14 cellular contexts compared by ENCODE assay signal in the genomic region with DNA sequence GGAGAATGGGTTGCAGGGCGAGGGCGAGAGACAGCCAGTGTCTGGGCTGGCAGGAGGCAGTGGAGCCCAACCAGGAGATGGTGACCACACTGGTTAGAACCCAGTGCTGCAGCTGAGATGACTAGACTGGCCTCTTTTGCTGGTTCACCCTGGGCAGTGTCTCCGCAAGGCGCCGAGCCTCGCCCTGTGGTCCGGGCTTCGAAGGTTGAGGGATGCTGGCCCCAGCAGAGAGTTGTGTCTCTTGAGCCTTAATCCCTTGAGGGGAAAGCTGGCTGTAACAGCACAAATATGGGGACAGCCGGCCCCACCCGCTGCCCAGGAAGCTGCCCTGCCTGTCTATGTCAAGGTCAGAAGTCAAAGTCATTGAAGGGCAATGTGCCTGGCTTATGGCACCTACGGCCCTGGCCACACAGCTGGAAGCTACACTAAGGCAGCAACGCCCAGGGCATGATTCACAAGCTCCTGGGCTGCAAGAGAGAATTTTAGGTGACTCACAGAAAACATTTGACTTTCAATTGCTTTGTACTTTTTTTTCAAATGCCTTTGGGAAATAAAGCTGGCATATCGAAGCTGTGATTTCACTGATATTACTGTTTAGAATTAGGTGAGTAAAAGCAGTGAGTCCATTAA. TPM values are rescaled to one million over a fixed set of nuclear protein-coding genes. Genes with fewer than 3 reads are reported as not detected.
DNase-seq lines count a peak whose midpoint lies in the region; ATAC-seq, FAIRE-seq and TF ChIP-seq lines count a peak whose summit lies in the region.
"Had no signal": no experiment of that assay in that cellular context is flagged by ENCODE, and none has a peak within 500 bp of the region (broad histone marks: within the 10 kb centered on the region; RNA-seq: fewer than 3 reads in every experiment).

No MANE protein-coding gene starts in this region.

- H3K27me3 Mint-ChIP-seq in activated T-cell treated with anti-CD3 and anti-CD28 coated beads, Interleukin-2, amount 50 U/mL, for 24 hours = peaks cover 45% of the 10 kb centered on the region

- no peak overlapping the region for H4K5ac ChIP-seq in IMR-90 (ENCODE audit: low read depth, low read length)

- POLR2A ChIA-PET in IMR-90 (lab: Charles Lee; ENCODE audit: unreplicated experiment) = no interaction called here
- POLR2A ChIA-PET in HepG2 (lab: Yijun Ruan, JAX) = no interaction called here

- no peak overlapping the region for H4K91ac ChIP-seq in IMR-90 (ENCODE audit: insufficient read depth, low read depth, low read length)

- no peak overlapping the region for H3K27ac Mint-ChIP-seq in activated T-cell treated with anti-CD3 and anti-CD28 coated beads, Interleukin-2, amount 50 U/mL, for 24 hours
- H3K27ac Mint-ChIP-seq: activated CD8-positive, alpha-beta T cell treated with anti-CD3 and anti-CD28 coated beads for 36 hours had no signal

- H3K79me2 ChIP-seq in HepG2 (ENCODE audit: insufficient read depth, low read length) = no peaks in the 10 kb centered on the region

- H4K8ac ChIP-seq in IMR-90 (ENCODE audit: low read depth in 2 of 2, low read length in 2 of 2) = no peak overlapping the region

- no peak overlapping the region for H3K18ac ChIP-seq in IMR-90 (ENCODE audit: low read depth, low read length)

- ATAC-seq in IMR-90 (ENCODE audit: low read depth) (peak; percentile 88), HepG2 (no peak; the same call in 2 of the 3 replicates), HG03520 (IDR thresholded peaks at IDR 0.05; ENCODE audit: unreplicated experiment) (no peak)
- ATAC-seq: activated CD8-positive, alpha-beta T cell treated with anti-CD3 and anti-CD28 coated beads for 36 hours; body of pancreas had no signal

- H4K20me1 ChIP-seq in IMR-90 (ENCODE audit: insufficient read depth, low read length) (no peaks in the 10 kb centered on the region), HepG2 (ENCODE audit: insufficient read depth, low read length) (no peaks in the 10 kb centered on the region)

- H2AK5ac ChIP-seq in IMR-90 (ENCODE audit: low read depth, low read length) = no peak overlapping the region

- H3K79me1 ChIP-seq in IMR-90 (ENCODE audit: low read depth in 1 of 2, low read length in 2 of 2) = no peaks in the 10 kb centered on the region

- DNase-seq in AG10803 (ENCODE audit: low read depth) (peak; percentile 72), IMR-90 (peak; percentile 72), brain microvascular endothelial cell (peak; percentile 68), HepG2 (ENCODE audit: low spot score) (peak; percentile 34), erythroblast (lab: John Stamatoyannopoulos, UW) (no peak)
- DNase-seq in activated T-cell treated with anti-CD3 and anti-CD28 coated beads, Interleukin-2, amount 50 U/mL, for 24 hours = no peak
- no peak for DNase-seq in stimulated activated naive CD4-positive, alpha-beta T cell (lab: John Stamatoyannopoulos, UW)
- DNase-seq: activated CD8-positive, alpha-beta T cell treated with anti-CD3 and anti-CD28 coated beads for 36 hours; body of pancreas; NCI-H1105 treated with DMSO at 0.1 percent for 48 hours; SIG-M5 had no signal

- H3K9me3 ChIP-seq in IMR-90 (ENCODE audit: control insufficient read depth, insufficient read depth, low read length) = peaks cover 7% of the 10 kb centered on the region
- peaks cover 8% of the 10 kb centered on the region; the same call in 1 of the 2 replicates for H3K9me3 ChIP-seq in HepG2 (ENCODE audit: low read length)

- H2BK5ac ChIP-seq in IMR-90 (ENCODE audit: low read depth, low read length, poor library complexity, severe bottlenecking) = no peak overlapping the region

- CTCF ChIA-PET in IMR-90 (lab: Yijun Ruan, JAX) (interaction anchor here (0.6 to 0.7 kb wide), 2 partner anchors 221 to 409 kb away, joined by 3 read pairs; no protein-coding TSS in a partner anchor), HepG2 (lab: Yijun Ruan, JAX; ENCODE audit: low intra/inter-chr PET ratio, low total read pairs) (no interaction called here)

- H3K9me3 Mint-ChIP-seq in activated T-cell treated with anti-CD3 and anti-CD28 coated beads, Interleukin-2, amount 50 U/mL, for 24 hours = peaks cover 4% of the 10 kb centered on the region

- no peaks in the 10 kb centered on the region for H3K9me1 ChIP-seq in IMR-90 (ENCODE audit: insufficient read depth, low read length)

- dilution Hi-C loops in IMR-90 (cut with HindIII; ENCODE audit: low sequenced_read_pairs, unreplicated experiment) = no loop called here

- no peak overlapping the region for H2BK20ac ChIP-seq in IMR-90 (ENCODE audit: low read depth, low read length)

- H2BK15ac ChIP-seq in IMR-90 (ENCODE audit: low read depth, low read length) = no peak overlapping the region

- in situ Hi-C loops in IMR-90 (cut with MboI; ENCODE audit: low sequenced_read_pairs) (no loop called here), brain microvascular endothelial cell (cut with HindIII; ENCODE audit: low pct_ligation_motif_present, low sequenced_read_pairs) (no loop called here), HepG2 (cut with HindIII; ENCODE audit: extremely low pct_ligation_motif_present, low pct_unique_long_range_greater_than_20kb) (loop anchor here (10.0 kb wide), 1 partner anchor 497 kb away; no protein-coding TSS in a partner anchor)

- no peak overlapping the region for H3K4me3 ChIP-seq in AG10803 (ENCODE audit: low read length)
- no peak overlapping the region for H3K4me3 ChIP-seq in IMR-90 (ENCODE audit: insufficient read depth, low read depth, low read length)
- H3K4me3 ChIP-seq in brain microvascular endothelial cell (ENCODE audit: low read depth, low read length) = no peak overlapping the region
- H3K4me3 ChIP-seq in HepG2 (replicated peaks in 1 of 3; ENCODE audit: insufficient read depth in 1 of 3, low read depth in 2 of 3, low read length in 3 of 3) = no peak overlapping the region
- H3K4me3 ChIP-seq: body of pancreas had no signal

- H3K4me1 ChIP-seq in IMR-90 (ENCODE audit: control insufficient read depth, insufficient read depth, low read length) = peaks cover 6% of the 10 kb centered on the region; the same call in 1 of the 2 replicates
- peaks cover 10% of the 10 kb centered on the region for H3K4me1 ChIP-seq in HepG2 (ENCODE audit: insufficient read depth, low read length)
- H3K4me1 ChIP-seq: body of pancreas had no signal

- TF ChIP-seq POLR2A in IMR-90 (IDR thresholded peaks at IDR 0.05; ENCODE audit: low read depth, low read length) (no peak), HepG2 (IDR thresholded peaks at IDR 0.05; ENCODE audit: insufficient read depth in 1 of 2, low read depth in 2 of 2, low read length in 2 of 2) (no peak), erythroblast (IDR thresholded peaks at IDR 0.05; ENCODE audit: low read length) (no peak)

- TF ChIP-seq RAD21 in IMR-90 (IDR thresholded peaks at IDR 0.05; ENCODE audit: low read length) (no peak), HepG2 (CRISPR knock-in tag; IDR thresholded peaks at IDR 0.05) (no peak)

- no peak overlapping the region for H3K56ac ChIP-seq in IMR-90 (ENCODE audit: extremely low read depth, insufficient read depth, low read length)

- BruUV-seq in IMR-90 (replicated peaks; lab: Mats Ljungman, UMichigan) (no TSS peak), HepG2 (replicated peaks; lab: Mats Ljungman, UMichigan) (no TSS peak)

- no peak overlapping the region for H2AK9ac ChIP-seq in IMR-90 (replicated peaks; ENCODE audit: low read depth, low read length, poor library complexity)

- no peak overlapping the region for H3K4me3 Mint-ChIP-seq in activated T-cell treated with anti-CD3 and anti-CD28 coated beads, Interleukin-2, amount 50 U/mL, for 24 hours
- H3K4me3 Mint-ChIP-seq: activated CD8-positive, alpha-beta T cell treated with anti-CD3 and anti-CD28 coated beads for 36 hours had no signal

- H3K36me3 ChIP-seq in IMR-90 (ENCODE audit: control insufficient read depth, insufficient read depth, low read length) (no peaks in the 10 kb centered on the region), brain microvascular endothelial cell (replicated peaks) (no peaks in the 10 kb centered on the region), HepG2 (replicated peaks in 1 of 2; ENCODE audit: control insufficient read depth in 1 of 2, insufficient read depth in 2 of 2, low read length in 2 of 2) (no peaks in the 10 kb centered on the region)

- no peak for FAIRE-seq in HepG2 (lab: Jason Lieb, UNC)
- FAIRE-seq: D721Med had no signal

- no peak overlapping the region for H2BK120ac ChIP-seq in IMR-90 (ENCODE audit: low read depth, low read length)

- 46% methylated on average over 4 of the region's 13 CpGs; no CpG with 5 or more reads in 1 of the 2 experiments for WGBS in IMR-90 (ENCODE audit: extremely low coverage in 2 of 2, insufficient read length in 1 of 2), 2 experiments
- 27% methylated on average over 5 of the region's 13 CpGs for WGBS in HepG2 (ENCODE audit: low lambda C conversion rate)

- H3K27me3 ChIP-seq in IMR-90 (ENCODE audit: control insufficient read depth, insufficient read depth, low read length) (peaks cover 40% of the 10 kb centered on the region), brain microvascular endothelial cell (replicated peaks) (no peaks in the 10 kb centered on the region), HepG2 (ENCODE audit: control insufficient read depth in 1 of 2, insufficient read depth in 2 of 2, low read length in 2 of 2) (peaks cover 0 to 20% of the 10 kb centered on the region in 2 experiments; a peak in 4 of 5 replicates)
- H3K27me3 ChIP-seq: body of pancreas had no signal

- TF ChIP-seq EP300 in HepG2 (IDR thresholded peaks at IDR 0.05; ENCODE audit: low read depth in 2 of 2, low read length in 2 of 2) (no peak), HepG2 (CRISPR knock-in tag; IDR thresholded peaks at IDR 0.05; ENCODE audit: borderline replicate concordance) (no peak)

- H3K4ac ChIP-seq in IMR-90 (ENCODE audit: low read depth, low read length) = no peak overlapping the region

- no peak overlapping the region for H3K23ac ChIP-seq in IMR-90 (ENCODE audit: low read depth, low read length)

- TF ChIP-seq CTCF in AG10803 (conservative IDR thresholded peaks at IDR 0.05; ENCODE audit: low read length) = no peak
- TF ChIP-seq CTCF in IMR-90 (conservative IDR thresholded peaks at IDR 0.05; ENCODE audit: low read depth, low read length) = no peak
- no peak for TF ChIP-seq CTCF in brain microvascular endothelial cell (IDR thresholded peaks at IDR 0.05; ENCODE audit: low read depth, low read length, missing control alignments)
- TF ChIP-seq CTCF in HepG2 (CRISPR knock-in tag; IDR thresholded peaks at IDR 0.05) = no peak

- H3K36me3 Mint-ChIP-seq in activated T-cell treated with anti-CD3 and anti-CD28 coated beads, Interleukin-2, amount 50 U/mL, for 24 hours (ENCODE audit: low read depth) = no peaks in the 10 kb centered on the region

- H3K14ac ChIP-seq in IMR-90 (replicated peaks; ENCODE audit: low read depth, low read length) = no peak overlapping the region

- intact Hi-C loops in IMR-90 (cut with micrococcal nuclease) (loop anchor here (2.0 kb wide), 1 partner anchor 495 kb away; no protein-coding TSS in a partner anchor), HepG2 (cut with micrococcal nuclease; ENCODE audit: unreplicated experiment) (loop anchor here (5.0 kb wide), 1 partner anchor 219 kb away; the partner anchor contains the start of gene ATP6V0E1)

- peak overlapping the region; percentile 57 for H2AFZ ChIP-seq in IMR-90 (replicated peaks; ENCODE audit: low read length, poor library complexity)
- H2AFZ ChIP-seq in HepG2 (ENCODE audit: low read length) = no peak overlapping the region

- H3K9ac ChIP-seq in IMR-90 (ENCODE audit: low read depth, low read length) (no peak overlapping the region), HepG2 (ENCODE audit: insufficient read depth, low read depth, low read length) (no peak overlapping the region)

- H3K4me1 Mint-ChIP-seq in activated T-cell treated with anti-CD3 and anti-CD28 coated beads, Interleukin-2, amount 50 U/mL, for 24 hours (ENCODE audit: low read depth) = no peaks in the 10 kb centered on the region

- H3K27ac ChIP-seq in IMR-90 (ENCODE audit: insufficient read depth, low read length) (no peak overlapping the region), brain microvascular endothelial cell (no peak overlapping the region), HepG2 (ENCODE audit: extremely low read length, insufficient read depth, low read length) (no peak overlapping the region)
- H3K27ac ChIP-seq: body of pancreas had no signal

- no peak overlapping the region for H3K4me2 ChIP-seq in IMR-90 (ENCODE audit: low read depth, low read length)
- no peak overlapping the region for H3K4me2 ChIP-seq in HepG2 (ENCODE audit: low read depth, low read length)

RNA-seq across cellular contexts. Expression of gene NKX2-5, which starts 33.3 kb away (rescaled TPM):
- total RNA-seq in IMR-90 (2012; rRNA removed) = not detected in 2 replicates
- polyA plus RNA-seq in IMR-90 (2012; rRNA removed) = not detected in 2 replicates
- polyA plus RNA-seq in IMR-90 (2012; cell fraction: cytosol; rRNA removed) = not detected in 2 replicates
- polyA plus RNA-seq in IMR-90 (2012; cell fraction: nucleus; rRNA removed; ENCODE audit: low replicate concordance) = 0.03 and 0.05 TPM in 2 replicates
- 0.49 and 0.93 TPM in 2 replicates for total RNA-seq in HepG2 (2016; rRNA removed; fragmentation: Illumina TruSeq; extraction: Trizol)
- 0.44 and 1.3 TPM in 2 replicates for total RNA-seq in HepG2 (2016; cell fraction: cytosol; rRNA removed; fragmentation: Illumina TruSeq; extraction: Trizol; ENCODE audit: low read depth)
- 0.21 and 0.84 TPM in 2 replicates for total RNA-seq in HepG2 (2016; cell fraction: insoluble cytoplasmic fraction; rRNA removed; fragmentation: Illumina TruSeq; extraction: Trizol)
- 1.3 and 1.5 TPM in 2 replicates for total RNA-seq in HepG2 (2016; cell fraction: membrane; rRNA removed; fragmentation: Illumina TruSeq; extraction: Trizol)
- total RNA-seq in HepG2 (2016; cell fraction: nucleus; rRNA removed; fragmentation: Illumina TruSeq; extraction: Trizol) = 0.56 and 0.59 TPM in 2 replicates
- polyA plus RNA-seq in HepG2 (2011; rRNA removed) = 0.53 and 0.59 TPM in 2 replicates
- 0.51 and 1.1 TPM in 2 replicates for polyA plus RNA-seq in HepG2 (2011; cell fraction: cytosol; rRNA removed)
- 0.71 and 1.1 TPM in 2 replicates for polyA plus RNA-seq in HepG2 (2011; cell fraction: nucleus; rRNA removed)
- polyA plus RNA-seq in HepG2 (2012) = 0.76 and 2.3 TPM in 2 replicates
- 1.3 TPM in 2 replicates for polyA plus RNA-seq in HepG2 (2016; cell fraction: cytosol; fragmentation: Illumina TruSeq; extraction: Trizol; ENCODE audit: low read depth)
- polyA plus RNA-seq in HepG2 (2016; cell fraction: insoluble cytoplasmic fraction; fragmentation: Illumina TruSeq; extraction: Trizol; ENCODE audit: low read depth) = 0.97 and 1.0 TPM in 2 replicates
- 1.5 and 1.9 TPM in 2 replicates for polyA plus RNA-seq in HepG2 (2016; cell fraction: membrane; fragmentation: Illumina TruSeq; extraction: Trizol; ENCODE audit: low read depth)
- 0.95 and 1.3 TPM in 2 replicates for polyA plus RNA-seq in HepG2 (2016; cell fraction: nucleus; fragmentation: Illumina TruSeq; extraction: Trizol; ENCODE audit: insufficient read depth, low read depth)
- 0.32 TPM in 1 of 2 replicates, not detected in the other for polyA minus RNA-seq in HepG2 (2011; rRNA and poly(A)+ RNA removed; ENCODE audit: low replicate concordance)
- polyA minus RNA-seq in HepG2 (2011; cell fraction: cytosol; rRNA and poly(A)+ RNA removed) = 0.35 TPM in 1 of 2 replicates, not detected in the other
- polyA minus RNA-seq in HepG2 (2011; cell fraction: nucleus; rRNA and poly(A)+ RNA removed) = not detected in 2 replicates
- total RNA-seq: body of pancreas, mucosa of gallbladder had no signal

RNA-seq across cellular contexts. Expression of gene BNIP1, which starts 57.4 kb away (rescaled TPM):
- total RNA-seq in IMR-90 (2012; rRNA removed) (29.2 and 35.3 TPM in 2 replicates), HepG2 (2016; rRNA removed; fragmentation: Illumina TruSeq; extraction: Trizol) (16.9 and 20.6 TPM in 2 replicates)
- polyA plus RNA-seq in IMR-90 (2012; rRNA removed) (24.3 and 25.8 TPM in 2 replicates), HepG2 (2011; rRNA removed) (10.0 and 13.2 TPM in 2 replicates)
- 11.8 and 21.7 TPM in 2 replicates for polyA plus RNA-seq in IMR-90 (2012; cell fraction: cytosol; rRNA removed)
- 12.6 and 27.2 TPM in 2 replicates for polyA plus RNA-seq in IMR-90 (2012; cell fraction: nucleus; rRNA removed; ENCODE audit: low replicate concordance)
- total RNA-seq in HepG2 (2016; cell fraction: cytosol; rRNA removed; fragmentation: Illumina TruSeq; extraction: Trizol; ENCODE audit: low read depth) = 14.5 and 15.0 TPM in 2 replicates
- total RNA-seq in HepG2 (2016; cell fraction: insoluble cytoplasmic fraction; rRNA removed; fragmentation: Illumina TruSeq; extraction: Trizol) = 16.1 and 18.2 TPM in 2 replicates
- 13.7 and 13.8 TPM in 2 replicates for total RNA-seq in HepG2 (2016; cell fraction: membrane; rRNA removed; fragmentation: Illumina TruSeq; extraction: Trizol)
- 7.5 and 9.4 TPM in 2 replicates for total RNA-seq in HepG2 (2016; cell fraction: nucleus; rRNA removed; fragmentation: Illumina TruSeq; extraction: Trizol)
- polyA plus RNA-seq in HepG2 (2011; cell fraction: cytosol; rRNA removed) = 10.5 and 11.6 TPM in 2 replicates
- polyA plus RNA-seq in HepG2 (2011; cell fraction: nucleus; rRNA removed) = 6.0 and 6.5 TPM in 2 replicates
- 7.3 and 9.3 TPM in 2 replicates for polyA plus RNA-seq in HepG2 (2012)
- 6.4 and 6.5 TPM in 2 replicates for polyA plus RNA-seq in HepG2 (2016; cell fraction: cytosol; fragmentation: Illumina TruSeq; extraction: Trizol; ENCODE audit: low read depth)
- polyA plus RNA-seq in HepG2 (2016; cell fraction: insoluble cytoplasmic fraction; fragmentation: Illumina TruSeq; extraction: Trizol; ENCODE audit: low read depth) = 14.9 and 16.5 TPM in 2 replicates
- 5.7 and 6.4 TPM in 2 replicates for polyA plus RNA-seq in HepG2 (2016; cell fraction: membrane; fragmentation: Illumina TruSeq; extraction: Trizol; ENCODE audit: low read depth)
- 11.7 and 13.0 TPM in 2 replicates for polyA plus RNA-seq in HepG2 (2016; cell fraction: nucleus; fragmentation: Illumina TruSeq; extraction: Trizol; ENCODE audit: insufficient read depth, low read depth)
- 10.3 and 12.7 TPM in 2 replicates for polyA minus RNA-seq in HepG2 (2011; rRNA and poly(A)+ RNA removed; ENCODE audit: low replicate concordance)
- 3.4 and 4.9 TPM in 2 replicates for polyA minus RNA-seq in HepG2 (2011; cell fraction: cytosol; rRNA and poly(A)+ RNA removed)
- 4.8 and 5.7 TPM in 2 replicates for polyA minus RNA-seq in HepG2 (2011; cell fraction: nucleus; rRNA and poly(A)+ RNA removed)

Comparison
In these comparisons a context has a peak if more than half of its experiments do, and no peak if none do; other contexts are left out.
1. DNase-seq: peak in AG10803 (single experiment), IMR-90 (single experiment), brain microvascular endothelial cell (single experiment) and HepG2 (single experiment); none in activated T-cell treated with anti-CD3 and anti-CD28 coated beads, Interleukin-2, amount 50 U/mL, for 24 hours (single experiment), stimulated activated naive CD4-positive, alpha-beta T cell (0 of 6) and erythroblast (0 of 2).